ENCODE assay signal across 19 cellular contexts in the genomic region with DNA sequence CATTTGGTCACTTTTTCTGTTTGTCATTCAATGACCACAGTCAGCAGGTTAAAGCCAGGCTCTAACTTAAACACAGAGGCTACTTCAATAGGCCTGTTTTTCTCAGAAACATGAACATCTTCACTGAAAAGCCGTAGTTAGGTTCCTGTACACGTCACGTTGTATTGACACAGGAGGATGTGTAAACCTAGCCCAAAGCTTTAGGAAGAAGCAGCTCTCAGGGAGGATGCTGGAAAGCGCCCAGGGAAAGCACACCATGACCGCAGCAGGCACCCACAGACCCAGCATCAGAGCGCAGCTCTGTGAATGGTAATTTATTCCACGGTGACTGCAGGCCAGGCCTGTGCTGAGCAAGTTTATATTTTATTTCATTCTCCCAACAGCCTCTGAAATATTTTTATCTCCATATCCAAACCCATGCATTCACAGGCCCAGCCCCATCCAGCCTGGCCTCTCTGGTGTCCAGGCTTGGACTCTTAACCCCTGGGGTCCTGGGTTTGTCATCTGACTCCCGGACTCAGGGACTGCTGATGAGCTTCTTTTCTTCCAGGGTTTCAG. TPM values are rescaled to one million over a fixed set of nuclear protein-coding genes. Genes with fewer than 3 reads are reported as not detected.
DNase-seq lines count a peak whose midpoint lies in the region; ATAC-seq and TF ChIP-seq lines count a peak whose summit lies in the region.
"Had no signal": no experiment of that assay in that cellular context is flagged by ENCODE, and none has a peak within 500 bp of the region (broad histone marks: within the 10 kb centered on the region; RNA-seq: fewer than 3 reads in every experiment).

No MANE protein-coding gene starts in this region.

- no peak overlapping the region for H3K9ac ChIP-seq in smooth muscle cell (ENCODE audit: low read depth)

- H3K4me2 ChIP-seq in smooth muscle cell = no peak overlapping the region

- TF ChIP-seq CTCF in astrocyte of the spinal cord (IDR thresholded peaks at IDR 0.05; ENCODE audit: low read depth, low read length) (no peak), fibroblast of villous mesenchyme (IDR thresholded peaks at IDR 0.05; ENCODE audit: insufficient read depth, low read depth, low read length) (no peak), smooth muscle cell (IDR thresholded peaks at IDR 0.05; ENCODE audit: borderline replicate concordance, insufficient read depth, poor library complexity, severe bottlenecking) (no peak), testis (IDR thresholded peaks at IDR 0.05) (no peak)

- in situ Hi-C loops in astrocyte of the spinal cord (cut with HindIII; ENCODE audit: low sequenced_read_pairs) = no loop called here

- DNase-seq in EH (ENCODE audit: low read depth) (peak; percentile 76), astrocyte of the spinal cord (ENCODE audit: low read depth, low spot score) (peak; percentile 67), fibroblast of villous mesenchyme (ENCODE audit: low read depth) (peak; percentile 17), smooth muscle cell (lab: John Stamatoyannopoulos, UW; ENCODE audit: unreplicated experiment) (no peak), testis (no peak), left cardiac atrium (no peak), superior temporal gyrus (ENCODE audit: extremely low spot score) (no peak)
- DNase-seq in stimulated activated CD4-positive, alpha-beta T cell treated with anti-CD3 and anti-CD28 coated beads, Interleukin-4, amount 100 ng/mL, for 24 hours = no peak
- DNase-seq: activated CD8-positive, alpha-beta memory T cell treated with anti-CD3 and anti-CD28 coated beads, Interleukin-2, amount 10 ng/mL, durations not matched to agents 7 days and 5 days; activated effector memory CD4-positive, alpha-beta T cell treated with anti-CD3 and anti-CD28 coated beads, Interleukin-2, amount 50 U/mL, for 16 hours; Calu3; lower lobe of right lung; naive thymus-derived CD4-positive, alpha-beta T cell; NCI-H1436; NCI-H226; SHP77 treated with DMSO at 0.1 percent for 48 hours; stimulated activated naive CD4-positive, alpha-beta T cell treated with Interleukin-2 at 50 U/mL for 16 hours; T-helper 2 cell had no signal

- H3K27ac ChIP-seq in smooth muscle cell (ENCODE audit: low read depth) (peak overlapping the region; percentile 15), testis (no peak overlapping the region)
- H3K27ac ChIP-seq: lower lobe of right lung had no signal

- H2AFZ ChIP-seq in smooth muscle cell (ENCODE audit: low read depth) = no peak overlapping the region

- H3K4me3 ChIP-seq in astrocyte of the spinal cord (ENCODE audit: low read depth, low read length) (no peak overlapping the region), fibroblast of villous mesenchyme (ENCODE audit: low read depth, low read length) (no peak overlapping the region), smooth muscle cell (no peak overlapping the region), testis (no peak overlapping the region)
- H3K4me3 ChIP-seq: lower lobe of right lung had no signal

- TF ChIP-seq POLR2A in testis (IDR thresholded peaks at IDR 0.05) = no peak

- H3K4me1 ChIP-seq in smooth muscle cell (ENCODE audit: low read depth) (peaks cover 16% of the 10 kb centered on the region), testis (peaks cover 34% of the 10 kb centered on the region)
- H3K4me1 ChIP-seq: lower lobe of right lung had no signal

- no peaks in the 10 kb centered on the region for H4K20me1 ChIP-seq in smooth muscle cell (ENCODE audit: low read depth)

- H3F3A ChIP-seq in smooth muscle cell (ENCODE audit: low read depth) = no peaks in the 10 kb centered on the region

- ATAC-seq in left cardiac atrium = no peak
- ATAC-seq: activated CD8-positive, alpha-beta memory T cell treated with anti-CD3 and anti-CD28 coated beads, Interleukin-2, amount 10 ng/mL, durations not matched to agents 7 days and 5 days; HCT116; lower lobe of right lung; naive thymus-derived CD4-positive, alpha-beta T cell had no signal

- no peaks in the 10 kb centered on the region for H3K9me3 ChIP-seq in smooth muscle cell (replicated peaks; ENCODE audit: low read depth)
- H3K9me3 ChIP-seq in testis = no peaks in the 10 kb centered on the region
- H3K9me3 ChIP-seq: lower lobe of right lung had no signal

- WGBS in smooth muscle cell (ENCODE audit: low lambda C conversion rate) = 90% methylated on average over 8 of the region's 8 CpGs
- 69 to 75% methylated on average over 8 of the region's 8 CpGs for WGBS in testis, 2 donors

- H3K27me3 ChIP-seq in smooth muscle cell (ENCODE audit: low read depth) (no peaks in the 10 kb centered on the region), testis (no peaks in the 10 kb centered on the region)

- no peaks in the 10 kb centered on the region for H3K79me2 ChIP-seq in smooth muscle cell (ENCODE audit: low read depth)

- intact Hi-C loops in testis (cut with DNase I; ENCODE audit: low total_unique reads) = no loop called here
- intact Hi-C loops in left cardiac atrium (cut with DNase I) = loop anchor here in 1 of 2 donors (10.0 kb wide), 1 partner anchor 71 kb away; no protein-coding TSS in a partner anchor

- no peaks in the 10 kb centered on the region for H3K36me3 ChIP-seq in smooth muscle cell (ENCODE audit: low read depth)
- no peaks in the 10 kb centered on the region for H3K36me3 ChIP-seq in testis (ENCODE audit: low read depth, missing control alignments)
- H3K36me3 ChIP-seq: lower lobe of right lung had no signal

RNA-seq across cellular contexts. Expression of gene ASB13, which starts 51.1 kb away (rescaled TPM):
- total RNA-seq in fibroblast of villous mesenchyme (9.1 and 15.1 TPM in 2 replicates), smooth muscle cell (12.6 and 22.6 TPM in 2 replicates), testis (10 to 100 TPM in 1 of 2 donors, 1 to 10 TPM in 1; 9.4 to 14.1 TPM), left cardiac atrium (10 to 100 TPM; 17.1 to 19.1 TPM)
- polyA plus RNA-seq in smooth muscle cell (26.4 and 34.7 TPM in 2 replicates), testis (ENCODE audit: insufficient read depth, low read depth, low replicate concordance) (12.3 TPM)

Comparison
In these comparisons a context has a peak if more than half of its experiments do, and no peak if none do; other contexts are left out.
1. DNase-seq: peak in EH (single experiment), astrocyte of the spinal cord (single experiment) and fibroblast of villous mesenchyme (single experiment); none in smooth muscle cell (single experiment), stimulated activated CD4-positive, alpha-beta T cell treated with anti-CD3 and anti-CD28 coated beads, Interleukin-4, amount 100 ng/mL, for 24 hours (single experiment), testis (single experiment), left cardiac atrium (single experiment) and superior temporal gyrus (single experiment).